Comparison of ENCODE assay signal across 11 cellular contexts in the genomic region with DNA sequence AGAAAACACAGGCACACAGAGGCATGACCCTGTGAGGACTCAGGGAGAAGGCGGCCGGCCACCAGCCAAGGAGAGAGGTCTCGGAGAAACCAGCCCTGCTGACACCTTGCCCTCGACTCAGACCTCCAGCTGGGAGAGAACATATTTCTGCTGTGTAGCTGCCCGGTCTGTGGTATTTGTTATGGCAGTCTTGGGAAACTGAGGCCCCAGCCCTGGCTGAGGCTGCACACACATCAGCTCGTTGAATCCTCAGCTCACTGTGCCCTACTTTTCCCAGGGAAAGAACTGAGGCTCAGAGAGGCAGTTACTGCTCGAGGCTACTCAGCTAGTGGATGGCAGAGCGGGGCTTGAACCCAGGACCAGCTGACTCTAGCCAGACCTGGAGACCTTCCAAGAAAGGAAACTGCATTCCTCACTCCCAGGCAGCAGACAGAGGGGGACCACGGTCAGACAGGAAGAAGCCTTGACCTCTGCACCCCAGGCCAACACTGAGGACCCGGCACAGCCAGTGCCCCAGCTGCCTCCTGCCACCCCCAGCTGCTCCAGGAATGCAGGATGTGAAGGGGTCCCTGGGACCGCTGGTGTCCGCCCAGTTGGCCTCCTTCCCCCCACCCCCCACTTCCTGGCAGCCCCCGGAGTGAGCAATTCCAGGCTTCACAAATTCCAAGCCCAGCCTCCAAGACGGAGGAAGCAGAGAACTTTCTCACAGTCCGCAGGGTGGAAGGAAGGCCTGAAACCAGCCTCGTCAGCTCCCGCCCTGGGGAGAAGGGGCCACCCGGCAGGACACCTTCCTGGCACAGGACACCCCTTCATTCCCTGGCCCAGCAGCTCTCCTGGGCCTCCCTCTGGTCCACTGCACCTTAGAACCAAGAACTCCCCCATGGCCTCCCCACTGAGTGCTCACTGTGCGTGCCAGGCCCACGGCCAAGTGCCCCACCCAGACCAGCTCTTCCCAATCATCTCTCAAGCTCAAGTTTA.
DNase-seq lines count a peak whose midpoint lies in the region; ATAC-seq, FAIRE-seq and TF ChIP-seq lines count a peak whose summit lies in the region.
"Had no signal": no experiment of that assay in that cellular context is flagged by ENCODE, and none has a peak within 500 bp of the region (broad histone marks: within the 10 kb centered on the region; RNA-seq: fewer than 3 reads in every experiment).

No MANE protein-coding gene starts in this region.

- H3K36me3 Mint-ChIP-seq in astrocyte (ENCODE audit: low read depth, unreplicated experiment) = peaks cover 42% of the 10 kb centered on the region

- H3K27me3 Mint-ChIP-seq in astrocyte (ENCODE audit: low read depth, unreplicated experiment) = no peaks in the 10 kb centered on the region
- H3K27me3 Mint-ChIP-seq: activated CD8-positive, alpha-beta T cell treated with anti-CD3 and anti-CD28 coated beads for 36 hours had no signal

- ATAC-seq in right cardiac atrium = peak; percentile 52 to 73
- ATAC-seq: activated CD8-positive, alpha-beta T cell treated with anti-CD3 and anti-CD28 coated beads for 36 hours; stimulated activated naive CD8-positive, alpha-beta T cell treated with anti-CD3 and anti-CD28 coated beads, Interleukin-15, Interleukin-2, amounts not matched to agents 100 U/mL and 50 U/mL, for 24 hours had no signal

- H3K4me1 ChIP-seq in astrocyte (ENCODE audit: insufficient read depth, low read length) (peaks cover 81% of the 10 kb centered on the region), right cardiac atrium (ENCODE audit: control insufficient read depth, insufficient read depth, low read length) (peaks cover 6% of the 10 kb centered on the region)

- peak overlapping the region; percentile 95 for H3K27ac ChIP-seq in astrocyte (ENCODE audit: low read depth, low read length)
- H3K27ac ChIP-seq in right cardiac atrium (ENCODE audit: low read length) = peak overlapping the region; percentile 86

- H3K9me3 ChIP-seq in astrocyte (ENCODE audit: insufficient read depth, low read depth, low read length) = peaks cover 12% of the 10 kb centered on the region
- peaks cover 2% of the 10 kb centered on the region for H3K9me3 ChIP-seq in right cardiac atrium (ENCODE audit: control insufficient read depth, low read length)

- peak; percentile 34 for FAIRE-seq in astrocyte (lab: Jason Lieb, UNC)

- H3K4me3 ChIP-seq in astrocyte (ENCODE audit: insufficient read depth, low read depth, low read length) (peak overlapping the region; percentile 6), right cardiac atrium (ENCODE audit: low read length) (no peak overlapping the region), retinal pigment epithelial cell (ENCODE audit: low read length) (no peak overlapping the region)

- H3K4me2 ChIP-seq in astrocyte (ENCODE audit: low read length) = peak overlapping the region; percentile 54

- H2AFZ ChIP-seq in astrocyte (ENCODE audit: low read depth, low read length) = no peak overlapping the region

- peak overlapping the region; percentile 70 for H3K9ac ChIP-seq in astrocyte (ENCODE audit: low read length)

- peaks cover 50% of the 10 kb centered on the region for H3K79me2 ChIP-seq in astrocyte (ENCODE audit: insufficient read depth, low read length)

- H3K36me3 ChIP-seq in astrocyte (ENCODE audit: insufficient read depth, low read length) = peaks cover 42% of the 10 kb centered on the region

- peaks cover 6% of the 10 kb centered on the region for H4K20me1 ChIP-seq in astrocyte (ENCODE audit: insufficient read depth, low read length)

- peaks cover 68% of the 10 kb centered on the region for H3K4me1 Mint-ChIP-seq in astrocyte (ENCODE audit: low read depth, unreplicated experiment)

- H3K27me3 ChIP-seq in astrocyte (ENCODE audit: insufficient read depth, low read length) = no peaks in the 10 kb centered on the region
- H3K27me3 ChIP-seq in right cardiac atrium (ENCODE audit: control insufficient read depth, insufficient read depth) = no peaks in the 10 kb centered on the region

- WGBS in right cardiac atrium = 44% methylated on average over 20 of the region's 20 CpGs

- TF ChIP-seq CTCF in astrocyte (IDR thresholded peaks at IDR 0.05; ENCODE audit: insufficient read depth, low read depth, low read length) = no peak
- no peak for TF ChIP-seq CTCF in retinal pigment epithelial cell (conservative IDR thresholded peaks at IDR 0.05; ENCODE audit: low read depth, low read length)

- intact Hi-C loops in right cardiac atrium (cut with DNase I) = loop anchor here in 3 of 4 donors (5.0 kb wide), 1 partner anchor 46 kb away; a partner anchor contains a TSS

- H3K4me3 Mint-ChIP-seq in astrocyte (ENCODE audit: unreplicated experiment) = peak overlapping the region; percentile 72
- H3K4me3 Mint-ChIP-seq: activated CD8-positive, alpha-beta T cell treated with anti-CD3 and anti-CD28 coated beads for 36 hours had no signal

- H3K9me3 Mint-ChIP-seq in astrocyte (ENCODE audit: unreplicated experiment) = peaks cover 2% of the 10 kb centered on the region

- DNase-seq in ELR (ENCODE audit: low read depth) = peak; percentile 95
- peak; percentile 86 for DNase-seq in astrocyte (ENCODE audit: low read depth)
- peak in 2 of 3 donors; percentile 80 to 82 for DNase-seq in right cardiac atrium
- DNase-seq in retinal pigment epithelial cell (ENCODE audit: low read depth) = peak; percentile 46
- no peak for DNase-seq in cerebellum (ENCODE audit: low spot score)
- no peak for DNase-seq in T-helper 9 cell
- DNase-seq in SIG-M5 treated with dmso at 0.1 percent for 504 hours (lab: John Stamatoyannopoulos, UW; ENCODE audit: unreplicated experiment) = no peak
- DNase-seq in NCI-H510A treated with DMSO at 0.1 percent for 48 hours (lab: John Stamatoyannopoulos, UW) = no peak
- DNase-seq: activated CD8-positive, alpha-beta T cell treated with anti-CD3 and anti-CD28 coated beads for 36 hours; COR-L47; stimulated activated naive CD8-positive, alpha-beta T cell treated with anti-CD3 and anti-CD28 coated beads, Interleukin-15, Interleukin-2, amounts not matched to agents 100 U/mL and 50 U/mL, for 24 hours had no signal

- H3K27ac Mint-ChIP-seq in astrocyte (ENCODE audit: unreplicated experiment) = peak overlapping the region; percentile 99
- H3K27ac Mint-ChIP-seq: activated CD8-positive, alpha-beta T cell treated with anti-CD3 and anti-CD28 coated beads for 36 hours had no signal

Comparison
In these comparisons a context has a peak if more than half of its experiments do, and no peak if none do; other contexts are left out.
1. DNase-seq: peak in ELR (single experiment), astrocyte (single experiment), right cardiac atrium (2 of 3) and retinal pigment epithelial cell (single experiment); none in cerebellum (single experiment), T-helper 9 cell (single experiment), SIG-M5 treated with dmso at 0.1 percent for 504 hours (single experiment) and NCI-H510A treated with DMSO at 0.1 percent for 48 hours (single experiment).